14 cellular contexts compared by ENCODE assay signal in genomic region chr17:31486351-31487062, GRCh38.
DNase-seq lines count a peak whose midpoint lies in the region; ATAC-seq, FAIRE-seq and TF ChIP-seq lines count a peak whose summit lies in the region.
"Had no signal": no experiment of that assay in that cellular context is flagged by ENCODE, and none has a peak within 500 bp of the region (broad histone marks: within the 10 kb centered on the region; RNA-seq: fewer than 3 reads in every experiment).

No MANE protein-coding gene starts in this region.

- H3K23me2 ChIP-seq in H9 (ENCODE audit: insufficient read length, low read depth, low read length, poor library complexity, severe bottlenecking) = peaks cover 11% of the 10 kb centered on the region

- H3K79me1 ChIP-seq in H9 (ENCODE audit: insufficient read depth, low read depth, low read length, poor library complexity, severe bottlenecking) = peaks cover 3% of the 10 kb centered on the region

- intact Hi-C loops in left ventricle myocardium inferior (cut with micrococcal nuclease) = no loop called here
- intact Hi-C loops in pancreas (cut with DNase I) = no loop called here

- no peak overlapping the region for H4K5ac ChIP-seq in H9 (ENCODE audit: insufficient read length, low read depth, low read length)

- no peak overlapping the region for H2BK5ac ChIP-seq in H9 (ENCODE audit: insufficient read length, low read length)

- peak overlapping the region; percentile 77 to 87; a peak in 4 of 5 replicates for H3K4me3 Mint-ChIP-seq in H9

- H4K91ac ChIP-seq in H9 (ENCODE audit: insufficient read length, low read depth, low read length) = no peak overlapping the region

- peak; percentile 21 to 47 (median 40) for ATAC-seq in pancreas
- ATAC-seq in HG03135 (IDR thresholded peaks at IDR 0.05; ENCODE audit: unreplicated experiment) = no peak
- no peak for ATAC-seq in GM19328 (IDR thresholded peaks at IDR 0.05; ENCODE audit: unreplicated experiment)

- H3T11ph ChIP-seq in H9 (ENCODE audit: low read length) = no peak overlapping the region

- H3K27me3 Mint-ChIP-seq in H9 (ENCODE audit: low read depth) = peaks cover 4% of the 10 kb centered on the region; the same call in 1 of the 2 replicates

- peak overlapping the region; percentile 25 for H3K4me2 ChIP-seq in H9 (ENCODE audit: insufficient read depth, insufficient read length, low read length)

- no peak overlapping the region for H3K23ac ChIP-seq in H9 (ENCODE audit: insufficient read length, low read depth, low read length)

- H2BK15ac ChIP-seq in H9 (ENCODE audit: low read depth, low read length) = no peak overlapping the region

- no peak for TF ChIP-seq CTCF in H9 (conservative IDR thresholded peaks at IDR 0.05)
- TF ChIP-seq CTCF in VCaP (conservative IDR thresholded peaks at IDR 0.05) = no peak
- TF ChIP-seq CTCF in left ventricle myocardium inferior (IDR thresholded peaks at IDR 0.05; ENCODE audit: borderline replicate concordance) = no peak
- TF ChIP-seq CTCF in pancreas (IDR thresholded peaks at IDR 0.05) = no peak

- no peak overlapping the region for H3K4ac ChIP-seq in H9 (ENCODE audit: low read depth, low read length)

- H3K4me3 ChIP-seq in left ventricle myocardium inferior = peak overlapping the region; percentile 74
- peak overlapping the region in 1 of 4 donors; percentile 92 for H3K4me3 ChIP-seq in pancreas

- H2AK5ac ChIP-seq in H9 (ENCODE audit: insufficient read length, low read length) = no peak overlapping the region

- no peak overlapping the region for H3K9ac ChIP-seq in H9 (ENCODE audit: extremely low read depth, insufficient read length, low read length)

- no peak overlapping the region for H2BK120ac ChIP-seq in H9 (ENCODE audit: low read depth, low read length, poor library complexity, severe bottlenecking)

- no CpG with 5 or more reads among the region's 9 CpGs for WGBS in H9 (ENCODE audit: extremely low coverage, insufficient read length, low lambda C conversion rate)
- 39 to 41% methylated on average over 9 of the region's 9 CpGs for WGBS in pancreas, 2 donors

- DNase-seq in H9 (no peak), left ventricle myocardium inferior (no peak), pancreas (peak; percentile 73 to 90 (median 80)), hepatic stellate cell (ENCODE audit: low spot score) (no peak)
- DNase-seq: esophagus squamous epithelium; Karpas-422; mesenchymal stem cell; NCI-H748 treated with DMSO at 0.1 percent for 48 hours; stimulated activated CD4-positive, alpha-beta T cell treated with anti-CD3 and anti-CD28 coated beads, Interleukin-12 subunit alpha, Interleukin-12 subunit beta, amount 100 ng/mL, for 4 hours; T1000 had no signal

- peak overlapping the region in 2 of 3 experiments; percentile 67 to 95; a peak in 2 of 7 replicates for H3K27ac Mint-ChIP-seq in H9

- H2AFZ ChIP-seq in H9 (ENCODE audit: low read length) = no peak overlapping the region

- H3K14ac ChIP-seq in H9 (ENCODE audit: insufficient read depth, low read length) = no peak overlapping the region

- H3K4me1 ChIP-seq in H9 (ENCODE audit: insufficient read depth, low read length) (peaks cover 9% of the 10 kb centered on the region; the same call in 1 of the 2 replicates), left ventricle myocardium inferior (peaks cover 40% of the 10 kb centered on the region), pancreas (peaks cover 19 to 32% (median 26%) of the 10 kb centered on the region in 3 donors)

- H3K27me3 ChIP-seq in H9 (ENCODE audit: insufficient read depth, low read length) (no peaks in the 10 kb centered on the region; the same call in 1 of the 2 replicates), left ventricle myocardium inferior (ENCODE audit: low read depth) (peaks cover 58% of the 10 kb centered on the region), pancreas (no peaks in the 10 kb centered on the region)

- H3K9me3 ChIP-seq in H9 (ENCODE audit: control insufficient read depth, low read depth, low read length) (no peaks in the 10 kb centered on the region), left ventricle myocardium inferior (replicated peaks) (no peaks in the 10 kb centered on the region), pancreas (no peaks in the 10 kb centered on the region)
- H3K9me3 ChIP-seq: esophagus squamous epithelium had no signal

- H3K79me2 ChIP-seq in H9 (ENCODE audit: insufficient read depth, low read length) = peaks cover 3% of the 10 kb centered on the region; the same call in 1 of the 2 replicates

- H3K4me1 Mint-ChIP-seq in H9 = peaks cover 38 to 49% of the 10 kb centered on the region in 2 experiments

- no peak overlapping the region for H4K8ac ChIP-seq in H9 (replicated peaks; ENCODE audit: insufficient read length, low read depth, low read length)

- H2BK20ac ChIP-seq in H9 (ENCODE audit: low read depth, low read length, poor library complexity, severe bottlenecking) = no peak overlapping the region

- FAIRE-seq in pancreas (lab: Jason Lieb, UNC) = no peak
- FAIRE-seq: GM19239 had no signal

- H3K27ac ChIP-seq in H9 (ENCODE audit: insufficient read length, low read depth, low read length) (no peak overlapping the region), VCaP (peak overlapping the region; percentile 85), left ventricle myocardium inferior (replicated peaks) (peak overlapping the region; percentile 82), pancreas (peak overlapping the region; percentile 72 to 96 (median 92))

- H3K18ac ChIP-seq in H9 (ENCODE audit: insufficient read length, low read depth, low read length) = no peak overlapping the region

- peaks cover 0 to 7% (median 3%) of the 10 kb centered on the region in 3 experiments; a peak in 4 of 7 replicates for H3K36me3 Mint-ChIP-seq in H9 (ENCODE audit: insufficient read depth in 1 of 3, low read depth in 3 of 3)

- H3K9me3 Mint-ChIP-seq in H9 = no peaks in the 10 kb centered on the region; a peak in 2 of 5 replicates

- H3K56ac ChIP-seq in H9 (ENCODE audit: insufficient read length, low read depth, low read length) = no peak overlapping the region

- no peaks in the 10 kb centered on the region for H4K20me1 ChIP-seq in H9 (ENCODE audit: control insufficient read depth, insufficient read depth, insufficient read length)

- no peak overlapping the region for H2BK12ac ChIP-seq in H9 (ENCODE audit: insufficient read length, low read depth, low read length)

- H3K36me3 ChIP-seq in left ventricle myocardium inferior (no peaks in the 10 kb centered on the region), pancreas (no peaks in the 10 kb centered on the region)
- H3K36me3 ChIP-seq: esophagus squamous epithelium had no signal

Comparison
In these comparisons a context has a peak if more than half of its experiments do, and no peak if none do; other contexts are left out.
1. DNase-seq: peak in pancreas (6 of 6); none in H9 (single experiment), left ventricle myocardium inferior (single experiment) and hepatic stellate cell (single experiment).
2. ATAC-seq: peak in pancreas (4 of 4); none in HG03135 (single experiment) and GM19328 (single experiment).